Comparison of ENCODE assay signal across 12 cellular contexts in genomic region chr7:44074349-44074695, GRCh38.
DNase-seq lines count a peak whose midpoint lies in the region; ATAC-seq and TF ChIP-seq lines count a peak whose summit lies in the region.
"Had no signal": no experiment of that assay in that cellular context is flagged by ENCODE, and none has a peak within 500 bp of the region (broad histone marks: within the 10 kb centered on the region; RNA-seq: fewer than 3 reads in every experiment).

No MANE protein-coding gene starts in this region.

- no peaks in the 10 kb centered on the region for H3K9me3 Mint-ChIP-seq in activated naive CD8-positive, alpha-beta T cell treated with anti-CD3 and anti-CD28 coated beads, Interleukin-2, amount 50 U/mL, for 24 hours

- peak; percentile 11 for DNase-seq in activated T-cell treated with anti-CD3 and anti-CD28 coated beads, Interleukin-2, amount 50 U/mL, for 1 hour
- DNase-seq in activated T-cell treated with anti-CD3 and anti-CD28 coated beads for 4 hours (no peak), tibial artery (no peak)
- no peak for DNase-seq in activated naive CD8-positive, alpha-beta T cell treated with anti-CD3 and anti-CD28 coated beads, Interleukin-2, amount 50 U/mL, for 24 hours
- no peak for DNase-seq in activated CD4-positive, alpha-beta T cell treated with anti-CD3 and anti-CD28 coated beads for 48 hours
- DNase-seq in stimulated activated CD4-positive, alpha-beta T cell treated with anti-CD3 and anti-CD28 coated beads, Interleukin-4, amount 100 ng/mL, for 24 hours = no peak
- DNase-seq: effector memory CD4-positive, alpha-beta T cell; GF-D8; NCI-H526 had no signal

- H3K27me3 ChIP-seq in muscle layer of duodenum (ENCODE audit: low read depth, low read length) (no peaks in the 10 kb centered on the region), tibial artery (no peaks in the 10 kb centered on the region)

- no peaks in the 10 kb centered on the region for H3K9me3 ChIP-seq in muscle layer of duodenum (ENCODE audit: control insufficient read depth in 1 of 2, low read length in 2 of 2)
- no peaks in the 10 kb centered on the region for H3K9me3 ChIP-seq in tibial artery
- H3K9me3 ChIP-seq: A549 had no signal

- no peak overlapping the region for H3K4me3 Mint-ChIP-seq in activated naive CD8-positive, alpha-beta T cell treated with anti-CD3 and anti-CD28 coated beads, Interleukin-2, amount 50 U/mL, for 24 hours

- intact Hi-C loops in tibial artery (cut with DNase I; ENCODE audit: low total_unique reads) = loop anchor here (5.0 kb wide), 1 partner anchor 123 kb away; no protein-coding TSS in a partner anchor

- no peak for ATAC-seq in activated naive CD8-positive, alpha-beta T cell treated with anti-CD3 and anti-CD28 coated beads, Interleukin-2, amount 50 U/mL, for 24 hours
- ATAC-seq in HG03135 (IDR thresholded peaks at IDR 0.05; ENCODE audit: unreplicated experiment) = no peak
- ATAC-seq: A549 had no signal

- no peak overlapping the region for H3K4me3 ChIP-seq in muscle layer of duodenum (ENCODE audit: low read depth in 1 of 2, low read length in 2 of 2)
- H3K4me3 ChIP-seq in tibial artery = no peak overlapping the region
- H3K4me3 ChIP-seq: A549 had no signal

- no peak for TF ChIP-seq CTCF in tibial artery (IDR thresholded peaks at IDR 0.05)

- peaks cover 49% of the 10 kb centered on the region for H3K4me1 Mint-ChIP-seq in activated naive CD8-positive, alpha-beta T cell treated with anti-CD3 and anti-CD28 coated beads, Interleukin-2, amount 50 U/mL, for 24 hours

- H3K36me3 ChIP-seq in muscle layer of duodenum (ENCODE audit: control insufficient read depth in 1 of 2, insufficient read depth in 2 of 2, low read length in 2 of 2) (peaks cover 45 to 62% of the 10 kb centered on the region in 2 donors), tibial artery (peaks cover 21 to 68% (median 46%) of the 10 kb centered on the region in 3 donors)

- peak overlapping the region; percentile 51 for H3K27ac ChIP-seq in muscle layer of duodenum (ENCODE audit: low read length)
- H3K27ac ChIP-seq in tibial artery = peak overlapping the region; percentile 64 to 82
- H3K27ac ChIP-seq: A549 had no signal

- H3K27ac Mint-ChIP-seq in activated naive CD8-positive, alpha-beta T cell treated with anti-CD3 and anti-CD28 coated beads, Interleukin-2, amount 50 U/mL, for 24 hours = peak overlapping the region; percentile 41

- no peaks in the 10 kb centered on the region for H3K27me3 Mint-ChIP-seq in activated naive CD8-positive, alpha-beta T cell treated with anti-CD3 and anti-CD28 coated beads, Interleukin-2, amount 50 U/mL, for 24 hours

- H3K4me1 ChIP-seq in muscle layer of duodenum (ENCODE audit: control insufficient read depth in 1 of 2, insufficient read depth in 2 of 2, low read length in 2 of 2) = peaks cover 12 to 20% of the 10 kb centered on the region in 2 donors
- H3K4me1 ChIP-seq in tibial artery = peaks cover 4 to 42% (median 27%) of the 10 kb centered on the region in 4 donors

- peaks cover 41% of the 10 kb centered on the region for H3K36me3 Mint-ChIP-seq in activated naive CD8-positive, alpha-beta T cell treated with anti-CD3 and anti-CD28 coated beads, Interleukin-2, amount 50 U/mL, for 24 hours (ENCODE audit: low read depth)
